In genomic region chr10:74836855-74837254, GRCh38 we compare ENCODE assay signal across 21 cellular contexts.
"Had no signal": no experiment of that assay in that cellular context is flagged by ENCODE, and none has a peak within 500 bp of the region (broad histone marks: within the 10 kb centered on the region; RNA-seq: fewer than 3 reads in every experiment).

No MANE protein-coding gene starts in this region.

- H3K9me3 Mint-ChIP-seq: activated naive CD4-positive, alpha-beta T cell treated with anti-CD3 and anti-CD28 coated beads, Interleukin-2, amount 10 ng/mL, durations not matched to agents 7 days and 5 days; activated naive CD8-positive, alpha-beta T cell treated with anti-CD3 and anti-CD28 coated beads, Interleukin-2, amount 50 U/mL, for 24 hours had no signal

- H3K27ac ChIP-seq: ascending aorta, left lung, neural progenitor cell had no signal

- H2AFZ ChIP-seq: neural progenitor cell had no signal

- H3K27me3 ChIP-seq: ascending aorta, breast epithelium, left lung, neural progenitor cell, ovary had no signal

- H3K9me3 ChIP-seq: ascending aorta, breast epithelium, left lung, ovary had no signal

- ATAC-seq: activated naive CD8-positive, alpha-beta T cell treated with anti-CD3 and anti-CD28 coated beads, Interleukin-2, amount 50 U/mL, for 24 hours; left lung had no signal

- H3K9ac ChIP-seq: neural progenitor cell had no signal

- H3K4me2 ChIP-seq: neural progenitor cell had no signal

- H3K27ac Mint-ChIP-seq: activated naive CD4-positive, alpha-beta T cell treated with anti-CD3 and anti-CD28 coated beads, Interleukin-2, amount 10 ng/mL, durations not matched to agents 7 days and 5 days; activated naive CD8-positive, alpha-beta T cell treated with anti-CD3 and anti-CD28 coated beads, Interleukin-2, amount 50 U/mL, for 24 hours; neural progenitor cell had no signal

- H3K27me3 Mint-ChIP-seq: activated naive CD4-positive, alpha-beta T cell treated with anti-CD3 and anti-CD28 coated beads, Interleukin-2, amount 10 ng/mL, durations not matched to agents 7 days and 5 days; activated naive CD8-positive, alpha-beta T cell treated with anti-CD3 and anti-CD28 coated beads, Interleukin-2, amount 50 U/mL, for 24 hours had no signal

- DNase-seq: activated CD4-positive, CD25-positive, alpha-beta regulatory T cell treated with anti-CD3 and anti-CD28 coated beads, Interleukin-2, amount 50 U/mL, for 72 hours; activated CD8-positive, alpha-beta memory T cell treated with anti-CD3 and anti-CD28 coated beads for 24 hours; activated CD8-positive, alpha-beta memory T cell treated with anti-CD3 and anti-CD28 coated beads, Interleukin-2, amount 50 U/mL, for 48 hours; activated effector memory CD4-positive, alpha-beta T cell treated with Interleukin-2 at 50 U/mL for 16 hours; activated naive CD4-positive, alpha-beta T cell treated with anti-CD3 and anti-CD28 coated beads, Interleukin-2, amount 10 ng/mL, durations not matched to agents 7 days and 5 days; activated naive CD8-positive, alpha-beta T cell treated with anti-CD3 and anti-CD28 coated beads, Interleukin-2, amount 50 U/mL, for 24 hours; activated T-cell treated with anti-CD3 and anti-CD28 coated beads, Interleukin-2, amount 50 U/mL, for 48 hours; cerebellar nuclear complex; cortex of kidney; kidney; left lung; mammary epithelial cell; ovary; stimulated activated CD8-positive, alpha-beta memory T cell treated with anti-CD3 and anti-CD28 coated beads, Interleukin-4, amount 100 ng/mL, for 48 hours; stimulated activated naive CD4-positive, alpha-beta T cell; substantia nigra; T1000; trophoblast cell had no signal

- H3K4me3 Mint-ChIP-seq: activated naive CD4-positive, alpha-beta T cell treated with anti-CD3 and anti-CD28 coated beads, Interleukin-2, amount 10 ng/mL, durations not matched to agents 7 days and 5 days; activated naive CD8-positive, alpha-beta T cell treated with anti-CD3 and anti-CD28 coated beads, Interleukin-2, amount 50 U/mL, for 24 hours; neural progenitor cell had no signal

- H3K36me3 ChIP-seq: ascending aorta, breast epithelium, left lung, neural progenitor cell, ovary had no signal

- H3K4me3 ChIP-seq: ascending aorta, breast epithelium, left lung, neural progenitor cell, ovary had no signal
